Comparison of ENCODE assay signal across 8 cellular contexts in genomic region chr9:129640086-129640870, GRCh38. TPM values are rescaled to one million over a fixed set of nuclear protein-coding genes. Genes with fewer than 3 reads are reported as not detected.
DNase-seq lines count a peak whose midpoint lies in the region; TF ChIP-seq lines count a peak whose summit lies in the region.

No MANE protein-coding gene starts in this region.

- H3F3A ChIP-seq in GM23248 (ENCODE audit: insufficient read depth): peaks cover 5% of the 10 kb centered on the region; the same call in 1 of the 2 replicates
- H3F3A ChIP-seq in neural progenitor cell (ENCODE audit: low read depth): peaks cover 23% of the 10 kb centered on the region

- H3K9me2 ChIP-seq in GM23248 (ENCODE audit: insufficient read depth): no peaks in the 10 kb centered on the region

- in situ Hi-C loops in GM23248 (cut with MboI) (loop anchor here (5.0 kb wide), 1 partner anchor 147 kb away; no protein-coding TSS in a partner anchor), ACHN (cut with HindIII; ENCODE audit: low pct_ligation_motif_present, low pct_unique_long_range_greater_than_20kb, low sequenced_read_pairs) (no loop called here)

- H3K4me3 Mint-ChIP-seq in neural progenitor cell: peak overlapping the region; percentile 85

- H3K9me3 ChIP-seq in GM23248 (ENCODE audit: low read depth) (no peaks in the 10 kb centered on the region), neural progenitor cell (ENCODE audit: low read depth) (no peaks in the 10 kb centered on the region)

- peak; percentile 48 for DNase-seq in GM23248
- peak; percentile 66 for DNase-seq in NCI-H345 (lab: John Stamatoyannopoulos, UW)
- peak; percentile 63 for DNase-seq in choroid plexus epithelial cell (ENCODE audit: low read depth)
- no peak for DNase-seq in neural progenitor cell (ENCODE audit: low spot score)
- no peak for DNase-seq in activated CD4-positive, CD25-positive, alpha-beta regulatory T cell treated with anti-CD3 and anti-CD28 coated beads, Interleukin-2, amount 50 U/mL, for 72 hours
- DNase-seq in ACHN: no peak
- DNase-seq in islet precursor cell: no peak
- no peak for DNase-seq in Ammon's horn (ENCODE audit: low spot score)

- peaks cover 8% of the 10 kb centered on the region for H3K36me3 Mint-ChIP-seq in neural progenitor cell

- H3K36me3 ChIP-seq in GM23248 (ENCODE audit: low read depth) (peaks cover 18% of the 10 kb centered on the region), neural progenitor cell (no peaks in the 10 kb centered on the region)

- H4K20me1 ChIP-seq in GM23248 (ENCODE audit: insufficient read depth) (no peaks in the 10 kb centered on the region), neural progenitor cell (ENCODE audit: low read depth) (peaks cover 23% of the 10 kb centered on the region)

- 65 to 70% methylated on average over 22 to 25 of the region's 25 CpGs for WGBS in GM23248 (ENCODE audit: low coverage in 1 of 2, low lambda C conversion rate in 2 of 2, missing lambda C conversion rate in 2 of 2), 2 experiments

- H3K4me1 ChIP-seq in GM23248 (ENCODE audit: insufficient read depth) (peaks cover 12% of the 10 kb centered on the region), neural progenitor cell (peaks cover 9% of the 10 kb centered on the region)

- H3K9ac ChIP-seq in GM23248 (peak overlapping the region; percentile 88), neural progenitor cell (no peak overlapping the region)

- H3K4me3 ChIP-seq in GM23248: peak overlapping the region; percentile 84
- H3K4me3 ChIP-seq in choroid plexus epithelial cell (ENCODE audit: low read depth, low read length): peak overlapping the region; percentile 92
- peak overlapping the region; percentile 96 for H3K4me3 ChIP-seq in neural progenitor cell

- H3K27me3 ChIP-seq in GM23248 (replicated peaks; ENCODE audit: insufficient read depth) (no peaks in the 10 kb centered on the region), neural progenitor cell (no peaks in the 10 kb centered on the region)

- no peak overlapping the region for H3K27ac Mint-ChIP-seq in neural progenitor cell

- H3K9me3 Mint-ChIP-seq in neural progenitor cell: no peaks in the 10 kb centered on the region

- H2AFZ ChIP-seq in GM23248 (no peak overlapping the region), neural progenitor cell (replicated peaks) (no peak overlapping the region)

- H3K27ac ChIP-seq in GM23248 (peak overlapping the region; percentile 74), neural progenitor cell (no peak overlapping the region)

- H3K79me2 ChIP-seq in GM23248 (ENCODE audit: insufficient read depth) (peaks cover 66% of the 10 kb centered on the region), neural progenitor cell (ENCODE audit: low read depth) (peaks cover 22% of the 10 kb centered on the region)

- H3K4me2 ChIP-seq in GM23248 (ENCODE audit: unreplicated experiment): peak overlapping the region; percentile 78
- peak overlapping the region; percentile 95 for H3K4me2 ChIP-seq in neural progenitor cell

- peaks cover 15% of the 10 kb centered on the region for H3K4me1 Mint-ChIP-seq in neural progenitor cell

- peaks cover 6% of the 10 kb centered on the region for H3K27me3 Mint-ChIP-seq in neural progenitor cell (ENCODE audit: insufficient read depth, low read depth)

- TF ChIP-seq CTCF in choroid plexus epithelial cell (conservative IDR thresholded peaks at IDR 0.05; ENCODE audit: low read depth, low read length): no peak
- TF ChIP-seq CTCF in neural progenitor cell (IDR thresholded peaks at IDR 0.05): no peak

RNA-seq across cellular contexts. Expression of gene ASB6, which starts 1.7 kb away (rescaled TPM):
- total RNA-seq in GM23248 (2014; rRNA removed; shearing (Covaris generic)): 22.9 and 24.9 TPM in 2 replicates
- polyA plus RNA-seq in GM23248 (2016; fragmentation: Nextera tagmentation; extraction: Ambion mirVana): 24.1 and 24.4 TPM in 2 replicates
- total RNA-seq in neural progenitor cell (ENCODE audit: low replicate concordance): 9.2 and 21.1 TPM in 2 replicates

RNA-seq across cellular contexts. Expression of gene NTMT1, which starts 14.3 kb away (rescaled TPM):
- total RNA-seq in GM23248 (2014; rRNA removed; shearing (Covaris generic)): 32.6 and 44.5 TPM in 2 replicates
- polyA plus RNA-seq in GM23248 (2016; fragmentation: Nextera tagmentation; extraction: Ambion mirVana): 115 TPM in 2 replicates
- total RNA-seq in neural progenitor cell (ENCODE audit: low replicate concordance): 22.2 and 29.8 TPM in 2 replicates

RNA-seq across cellular contexts. Expression of gene C9orf50, which starts 19.4 kb away (rescaled TPM):
- 0.32 TPM in 1 of 2 replicates, not detected in the other for total RNA-seq in GM23248 (2014; rRNA removed; shearing (Covaris generic))
- 0.23 and 0.56 TPM in 2 replicates for polyA plus RNA-seq in GM23248 (2016; fragmentation: Nextera tagmentation; extraction: Ambion mirVana)
- total RNA-seq in neural progenitor cell (ENCODE audit: low replicate concordance): not detected in 2 replicates

RNA-seq across cellular contexts. Expression of gene PRRX2, which starts 25.2 kb away (rescaled TPM):
- 145 and 169 TPM in 2 replicates for total RNA-seq in GM23248 (2014; rRNA removed; shearing (Covaris generic))
- 137 and 141 TPM in 2 replicates for polyA plus RNA-seq in GM23248 (2016; fragmentation: Nextera tagmentation; extraction: Ambion mirVana)
- total RNA-seq in neural progenitor cell (ENCODE audit: low replicate concordance): 1.5 and 5.2 TPM in 2 replicates

Comparison
In these comparisons a context has a peak if more than half of its experiments do, and no peak if none do; other contexts are left out.
1. DNase-seq: peak in GM23248 (single experiment), NCI-H345 (single experiment) and choroid plexus epithelial cell (single experiment); none in neural progenitor cell (single experiment), activated CD4-positive, CD25-positive, alpha-beta regulatory T cell treated with anti-CD3 and anti-CD28 coated beads, Interleukin-2, amount 50 U/mL, for 72 hours (single experiment), ACHN (single experiment), islet precursor cell (single experiment) and Ammon's horn (single experiment).
2. Peak in every context shown above with its lines, with median percentiles within 50 percentile points of each other: H3K4me3 ChIP-seq.